Comparison of ENCODE assay signal across 12 cellular contexts in genomic region chr10:128274938-128275337, GRCh38.
DNase-seq lines count a peak whose midpoint lies in the region; ATAC-seq, FAIRE-seq and TF ChIP-seq lines count a peak whose summit lies in the region.
"Had no signal": no experiment of that assay in that cellular context is flagged by ENCODE, and none has a peak within 500 bp of the region (broad histone marks: within the 10 kb centered on the region; RNA-seq: fewer than 3 reads in every experiment).

No MANE protein-coding gene starts in this region.

- H3K36me3 Mint-ChIP-seq in activated CD8-positive, alpha-beta T cell treated with anti-CD3 and anti-CD28 coated beads for 36 hours (ENCODE audit: low read depth) = no peaks in the 10 kb centered on the region
- no peaks in the 10 kb centered on the region for H3K36me3 Mint-ChIP-seq in naive thymus-derived CD4-positive, alpha-beta T cell

- H3K9me3 ChIP-seq in HEK293 (ENCODE audit: control insufficient read depth, insufficient read depth, low read depth, low read length) = no peaks in the 10 kb centered on the region
- no peaks in the 10 kb centered on the region for H3K9me3 ChIP-seq in naive thymus-derived CD4-positive, alpha-beta T cell (ENCODE audit: control insufficient read depth in 2 of 3, low read length in 3 of 3)
- H3K9me3 ChIP-seq in uterus = no peaks in the 10 kb centered on the region
- H3K9me3 ChIP-seq: pancreas had no signal

- ATAC-seq in activated CD8-positive, alpha-beta T cell treated with anti-CD3 and anti-CD28 coated beads for 36 hours = peak; percentile 53
- ATAC-seq in naive thymus-derived CD4-positive, alpha-beta T cell = no peak
- ATAC-seq in HG02588 (IDR thresholded peaks at IDR 0.05; ENCODE audit: unreplicated experiment) = no peak

- H3K4me1 ChIP-seq in HEK293 (ENCODE audit: control insufficient read depth, insufficient read depth, low read length) (0 out of 2 replicates have a peak, but pooled peaks cover 3% of the 10 kb centered on the region), uterus (no peaks in the 10 kb centered on the region)
- H3K4me1 ChIP-seq in naive thymus-derived CD4-positive, alpha-beta T cell (ENCODE audit: control insufficient read depth in 2 of 2, insufficient read depth in 2 of 2, low read length in 2 of 2) = no peaks in the 10 kb centered on the region
- H3K4me1 ChIP-seq: pancreas had no signal

- no peaks in the 10 kb centered on the region for H3K9me3 Mint-ChIP-seq in activated CD8-positive, alpha-beta T cell treated with anti-CD3 and anti-CD28 coated beads for 36 hours
- no peaks in the 10 kb centered on the region for H3K9me3 Mint-ChIP-seq in naive thymus-derived CD4-positive, alpha-beta T cell

- POLR2A ChIA-PET in HEK293 (lab: Yijun Ruan, JAX) = no interaction called here
- POLR2A ChIA-PET in activated CD8-positive, alpha-beta T cell treated with anti-CD3 and anti-CD28 coated beads for 36 hours (lab: Charles Lee) = no interaction called here
- POLR2A ChIA-PET in naive thymus-derived CD4-positive, alpha-beta T cell (lab: Charles Lee) = no interaction called here

- no peak overlapping the region for H3K27ac ChIP-seq in HEK293 (ENCODE audit: extremely low read depth, low read depth, low read length)
- H3K27ac ChIP-seq in naive thymus-derived CD4-positive, alpha-beta T cell (ENCODE audit: low read depth, low read length) = no peak overlapping the region
- H3K27ac ChIP-seq in uterus = no peak overlapping the region
- H3K27ac ChIP-seq: pancreas had no signal

- H3K4me3 Mint-ChIP-seq in activated CD8-positive, alpha-beta T cell treated with anti-CD3 and anti-CD28 coated beads for 36 hours = peak overlapping the region; percentile 55
- H3K4me3 Mint-ChIP-seq in naive thymus-derived CD4-positive, alpha-beta T cell = peak overlapping the region; percentile 3 to 79 (median 44)

- CTCF ChIA-PET in HEK293 (lab: Yijun Ruan, JAX) = interaction anchor here (0.7 to 2.0 kb wide), 3 partner anchors 11 to 301 kb away, joined by 3 to 6 read pairs (median 4); no protein-coding TSS in a partner anchor
- CTCF ChIA-PET in activated CD8-positive, alpha-beta T cell treated with anti-CD3 and anti-CD28 coated beads for 36 hours (lab: Charles Lee) = interaction anchor here (0.9 to 1.8 kb wide), 4 partner anchors 9 to 38 kb away, joined by 3 to 5 read pairs (median 4); no protein-coding TSS in a partner anchor
- CTCF ChIA-PET in naive thymus-derived CD4-positive, alpha-beta T cell (lab: Charles Lee) = no interaction called here

- no peak for FAIRE-seq in D721Med (lab: Jason Lieb, UNC)
- FAIRE-seq: GM18507, pancreas had no signal

- peak; percentile 58 for TF ChIP-seq CTCF in HEK293 (tag by site-specific recombination; IDR thresholded peaks at IDR 0.05)
- no peak for TF ChIP-seq CTCF in activated CD8-positive, alpha-beta T cell treated with anti-CD3 and anti-CD28 coated beads for 36 hours (IDR thresholded peaks at IDR 0.05)
- no peak for TF ChIP-seq CTCF in D721Med (IDR thresholded peaks at IDR 0.05; ENCODE audit: insufficient read depth, missing control alignments)
- TF ChIP-seq CTCF in uterus (IDR thresholded peaks at IDR 0.05) = no peak

- peaks cover 45% of the 10 kb centered on the region for H3K27me3 Mint-ChIP-seq in activated CD8-positive, alpha-beta T cell treated with anti-CD3 and anti-CD28 coated beads for 36 hours
- peaks cover 55 to 79% (median 71%) of the 10 kb centered on the region in 5 donors for H3K27me3 Mint-ChIP-seq in naive thymus-derived CD4-positive, alpha-beta T cell

- H3K36me3 ChIP-seq in HEK293 (ENCODE audit: control insufficient read depth in 2 of 2, insufficient read depth in 1 of 2, low read length in 2 of 2) (no peaks in the 10 kb centered on the region), uterus (no peaks in the 10 kb centered on the region)
- H3K36me3 ChIP-seq in naive thymus-derived CD4-positive, alpha-beta T cell (ENCODE audit: control insufficient read depth in 2 of 3, insufficient read depth in 3 of 3, low read length in 3 of 3) = no peaks in the 10 kb centered on the region
- H3K36me3 ChIP-seq: pancreas had no signal

- H3K27me3 ChIP-seq in naive thymus-derived CD4-positive, alpha-beta T cell (ENCODE audit: control insufficient read depth in 2 of 2, insufficient read depth in 2 of 2, low read length in 2 of 2) = no peaks in the 10 kb centered on the region
- no peaks in the 10 kb centered on the region for H3K27me3 ChIP-seq in uterus

- TF ChIP-seq POLR2A in uterus (IDR thresholded peaks at IDR 0.05) = no peak

- intact Hi-C loops in activated CD8-positive, alpha-beta T cell treated with anti-CD3 and anti-CD28 coated beads for 36 hours (cut with micrococcal nuclease) = no loop called here
- intact Hi-C loops in naive thymus-derived CD4-positive, alpha-beta T cell (cut with micrococcal nuclease) = loop anchor here in 1 of 2 donors (10.0 kb wide), 1 partner anchor 260 kb away; no protein-coding TSS in a partner anchor
- intact Hi-C loops in uterus (cut with DNase I; ENCODE audit: low total_unique reads) = no loop called here

- H3K4me3 ChIP-seq in HEK293 (ENCODE audit: low read depth, low read length) = no peak overlapping the region
- no peak overlapping the region for H3K4me3 ChIP-seq in naive thymus-derived CD4-positive, alpha-beta T cell (ENCODE audit: low read length)
- no peak overlapping the region for H3K4me3 ChIP-seq in uterus
- H3K4me3 ChIP-seq: pancreas had no signal

- DNase-seq in DMS 273 (lab: John Stamatoyannopoulos, UW; ENCODE audit: unreplicated experiment) (peak; percentile 67), DMS 273 treated with DMSO at 0.1 percent for 48 hours (lab: John Stamatoyannopoulos, UW) (no peak), D721Med (ENCODE audit: insufficient read length, low spot score) (no peak), uterus (no peak)
- DNase-seq in activated CD8-positive, alpha-beta T cell treated with anti-CD3 and anti-CD28 coated beads for 36 hours = peak; percentile 55
- peak in 1 of 9 donors; percentile 1 for DNase-seq in naive thymus-derived CD4-positive, alpha-beta T cell
- DNase-seq: 8988T, NCI-H1436 had no signal

- peak overlapping the region; percentile 46 for H3K27ac Mint-ChIP-seq in activated CD8-positive, alpha-beta T cell treated with anti-CD3 and anti-CD28 coated beads for 36 hours
- H3K27ac Mint-ChIP-seq in naive thymus-derived CD4-positive, alpha-beta T cell = peak overlapping the region in 1 of 9 donors; percentile 5

- H3K4me1 Mint-ChIP-seq in activated CD8-positive, alpha-beta T cell treated with anti-CD3 and anti-CD28 coated beads for 36 hours (ENCODE audit: low read depth) = peaks cover 8% of the 10 kb centered on the region
- H3K4me1 Mint-ChIP-seq in naive thymus-derived CD4-positive, alpha-beta T cell = peaks cover 5 to 9% (median 7%) of the 10 kb centered on the region in 7 donors

TF ChIP-seq in HEK293, 187 proteins besides CTCF, POLR2A, EP300 and RAD21 (continues in another document):
- TF ChIP-seq ZNF280D (tag by site-specific recombination; IDR thresholded peaks at IDR 0.05) = no peak
- TF ChIP-seq ZNF24 (tag by site-specific recombination; IDR thresholded peaks at IDR 0.05) = no peak
- TF ChIP-seq ZEB2 (tag by site-specific recombination; IDR thresholded peaks at IDR 0.05) = no peak
- TF ChIP-seq ZSCAN23 (tag by site-specific recombination; IDR thresholded peaks at IDR 0.05) = no peak
- TF ChIP-seq ZNF214 (tag by site-specific recombination; IDR thresholded peaks at IDR 0.05; ENCODE audit: borderline replicate concordance) = no peak
- TF ChIP-seq ZNF423 (tag by site-specific recombination; IDR thresholded peaks at IDR 0.05) = no peak
- TF ChIP-seq ZNF202 (tag by site-specific recombination; IDR thresholded peaks at IDR 0.05; ENCODE audit: borderline replicate concordance) = no peak
- TF ChIP-seq MEIS1 (CRISPR knock-in tag; IDR thresholded peaks at IDR 0.05; ENCODE audit: borderline replicate concordance) = no peak
- TF ChIP-seq ZNF404 (tag by site-specific recombination; IDR thresholded peaks at IDR 0.05) = no peak
- TF ChIP-seq ZNF792 (tag by site-specific recombination; IDR thresholded peaks at IDR 0.05) = no peak
- TF ChIP-seq ZNF248 (tag by site-specific recombination; IDR thresholded peaks at IDR 0.05) = no peak
- no peak for TF ChIP-seq ZNF146 (tag by site-specific recombination; IDR thresholded peaks at IDR 0.05)
- TF ChIP-seq ZNF26 (tag by site-specific recombination; IDR thresholded peaks at IDR 0.05) = no peak

Comparison
In these comparisons a context has a peak if more than half of its experiments do, and no peak if none do; other contexts are left out.
1. DNase-seq: peak in DMS 273 (single experiment) and activated CD8-positive, alpha-beta T cell treated with anti-CD3 and anti-CD28 coated beads for 36 hours (single experiment); none in DMS 273 treated with DMSO at 0.1 percent for 48 hours (single experiment), D721Med (single experiment) and uterus (0 of 2).